Comparison of ENCODE assay signal across 17 cellular contexts in genomic region chr20:41534842-41535241, GRCh38.
DNase-seq lines count a peak whose midpoint lies in the region; ATAC-seq and TF ChIP-seq lines count a peak whose summit lies in the region.
"Had no signal": no experiment of that assay in that cellular context is flagged by ENCODE, and none has a peak within 500 bp of the region (broad histone marks: within the 10 kb centered on the region; RNA-seq: fewer than 3 reads in every experiment).

No MANE protein-coding gene starts in this region.

- H3K27ac ChIP-seq in CD8-positive, alpha-beta T cell (ENCODE audit: low read depth, low read length): no peak overlapping the region
- H3K27ac ChIP-seq: A549 had no signal

- no peak overlapping the region for H3K4me3 Mint-ChIP-seq in CD8-positive, alpha-beta T cell

- CTCF ChIA-PET in CD8-positive, alpha-beta T cell (lab: Charles Lee): no interaction called here

- peaks cover 64% of the 10 kb centered on the region for H3K36me3 Mint-ChIP-seq in CD8-positive, alpha-beta T cell

- DNase-seq in EH (ENCODE audit: low read depth): peak; percentile 23
- peak; percentile 39 for DNase-seq in NCI-H226
- peak; percentile 22 for DNase-seq in astrocyte of the spinal cord (ENCODE audit: low read depth, low spot score)
- peak; percentile 20 for DNase-seq in fibroblast of pulmonary artery (ENCODE audit: low read depth)
- no peak for DNase-seq in stimulated activated CD4-positive, alpha-beta T cell treated with anti-CD3 and anti-CD28 coated beads, Interleukin-4, amount 100 ng/mL, for 24 hours
- no peak for DNase-seq in NCI-H524 (lab: John Stamatoyannopoulos, UW)
- no peak for DNase-seq in CD8-positive, alpha-beta T cell
- DNase-seq: COR-L47, NCI-H1092 treated with DMSO at 0.1 percent for 48 hours, NCI-H1694, NCI-H2107, NCI-H345, NCI-H748 treated with DMSO at 0.1 percent for 48 hours had no signal

- H3K27ac Mint-ChIP-seq in CD8-positive, alpha-beta T cell: no peak overlapping the region

- H3K9me3 Mint-ChIP-seq in CD8-positive, alpha-beta T cell: peaks cover 9% of the 10 kb centered on the region

- H3K4me3 ChIP-seq in astrocyte of the spinal cord (ENCODE audit: low read depth, low read length) (no peak overlapping the region), fibroblast of pulmonary artery (replicated peaks; ENCODE audit: low read depth, low read length) (no peak overlapping the region)
- no peak overlapping the region for H3K4me3 ChIP-seq in CD8-positive, alpha-beta T cell (ENCODE audit: low read depth, low read length)
- H3K4me3 ChIP-seq: A549, GM12878 had no signal

- in situ Hi-C loops in astrocyte of the spinal cord (cut with HindIII; ENCODE audit: low sequenced_read_pairs): no loop called here

- peaks cover 21% of the 10 kb centered on the region for H3K4me1 Mint-ChIP-seq in CD8-positive, alpha-beta T cell (ENCODE audit: low read depth)

- H3K4me1 ChIP-seq in CD8-positive, alpha-beta T cell (ENCODE audit: insufficient read depth, low read length): no peaks in the 10 kb centered on the region
- H3K4me1 ChIP-seq: A549 had no signal

- intact Hi-C loops in CD8-positive, alpha-beta T cell (cut with DNase I, micrococcal nuclease): no loop called here

- H3K9me3 ChIP-seq in CD8-positive, alpha-beta T cell (ENCODE audit: low read length): no peaks in the 10 kb centered on the region

- H3K27me3 ChIP-seq in CD8-positive, alpha-beta T cell (ENCODE audit: insufficient read depth, low read length): no peaks in the 10 kb centered on the region

- H3K36me3 ChIP-seq in CD8-positive, alpha-beta T cell (ENCODE audit: insufficient read depth, low read length): peaks cover 6% of the 10 kb centered on the region

- ATAC-seq in CD8-positive, alpha-beta T cell: no peak
- ATAC-seq in GM19397 (IDR thresholded peaks at IDR 0.05; ENCODE audit: unreplicated experiment): no peak
- ATAC-seq: A549, GM12878, Right ventricle myocardium inferior had no signal

- POLR2A ChIA-PET in CD8-positive, alpha-beta T cell (lab: Charles Lee): no interaction called here

- TF ChIP-seq CTCF in astrocyte of the spinal cord (IDR thresholded peaks at IDR 0.05; ENCODE audit: low read depth, low read length): no peak
- TF ChIP-seq CTCF in fibroblast of pulmonary artery (IDR thresholded peaks at IDR 0.05; ENCODE audit: low read length, missing control alignments): no peak
- TF ChIP-seq CTCF in CD8-positive, alpha-beta T cell (IDR thresholded peaks at IDR 0.05): no peak

- no peaks in the 10 kb centered on the region for H3K27me3 Mint-ChIP-seq in CD8-positive, alpha-beta T cell (ENCODE audit: low read depth)

Comparison
In these comparisons a context has a peak if more than half of its experiments do, and no peak if none do; other contexts are left out.
1. DNase-seq: peak in EH (single experiment), NCI-H226 (single experiment), astrocyte of the spinal cord (single experiment) and fibroblast of pulmonary artery (single experiment); none in stimulated activated CD4-positive, alpha-beta T cell treated with anti-CD3 and anti-CD28 coated beads, Interleukin-4, amount 100 ng/mL, for 24 hours (single experiment), NCI-H524 (0 of 2) and CD8-positive, alpha-beta T cell (0 of 7).